In the genomic region with DNA sequence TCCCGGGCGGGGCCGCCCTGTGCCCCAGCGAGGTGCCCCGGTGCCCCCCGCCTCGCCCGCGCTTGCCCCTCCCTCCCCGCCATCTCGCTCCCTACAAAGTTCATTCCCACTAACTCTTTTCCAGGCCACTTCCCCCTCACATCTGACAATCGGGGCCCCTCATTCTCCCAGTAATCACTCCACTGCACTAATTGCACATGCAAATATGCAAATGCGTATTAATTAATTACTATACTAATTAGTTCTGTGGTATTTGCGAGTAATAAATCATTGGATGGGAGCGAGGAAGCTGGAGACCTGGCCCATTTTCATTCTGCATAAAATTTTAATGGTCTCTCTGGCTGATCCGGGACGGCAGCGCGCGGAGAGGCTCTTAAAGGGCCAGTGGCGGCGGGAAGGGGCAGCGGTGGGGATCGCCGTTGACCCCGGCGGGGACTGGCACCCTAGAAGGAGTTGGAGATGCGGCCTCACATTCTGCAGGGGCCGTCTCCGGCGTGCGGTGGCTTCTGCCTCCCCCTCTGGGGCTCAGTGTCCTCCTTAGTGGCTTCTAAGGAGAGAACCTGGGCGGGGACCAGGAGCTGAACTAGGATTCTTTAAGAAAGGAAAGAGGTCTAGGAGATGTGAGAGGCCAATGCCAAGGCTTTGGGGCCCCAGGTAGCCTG, we compare ENCODE assay signal across 8 cellular contexts. TPM values are rescaled to one million over a fixed set of nuclear protein-coding genes. Genes with fewer than 3 reads are reported as not detected.
DNase-seq lines count a peak whose midpoint lies in the region; ATAC-seq and TF ChIP-seq lines count a peak whose summit lies in the region.

No MANE protein-coding gene starts in this region.

- H3K79me2 ChIP-seq in DND-41 (ENCODE audit: insufficient read depth, low read length), result no peaks in the 10 kb centered on the region

- DNase-seq in DND-41 (no peak), brain microvascular endothelial cell (no peak)

- H3K4me1 ChIP-seq in DND-41 (ENCODE audit: insufficient read depth, low read length) (peaks cover 27% of the 10 kb centered on the region), mesodermal cell (ENCODE audit: control insufficient read depth, insufficient read depth, low read length, poor library complexity, severe bottlenecking) (no peaks in the 10 kb centered on the region)

- H3K4me2 ChIP-seq in DND-41 (ENCODE audit: insufficient read depth, low read length), result peak overlapping the region; percentile 94

- TF ChIP-seq CTCF in DND-41 (IDR thresholded peaks at IDR 0.05; ENCODE audit: borderline replicate concordance, extremely low read depth, low read length, poor library complexity, severe bottlenecking) (no peak), brain microvascular endothelial cell (IDR thresholded peaks at IDR 0.05; ENCODE audit: low read depth, low read length, missing control alignments) (no peak)

- H3K4me3 ChIP-seq in DND-41 (ENCODE audit: low read depth in 1 of 2, low read length in 2 of 2) (peak overlapping the region; percentile 19 to 56; a peak in 3 of 4 replicates), brain microvascular endothelial cell (ENCODE audit: low read depth, low read length) (peak overlapping the region; percentile 50), mesodermal cell (ENCODE audit: extremely low read depth, insufficient read depth, low read length, poor library complexity, severe bottlenecking) (peak overlapping the region; percentile 41)

- in situ Hi-C loops in brain microvascular endothelial cell (cut with HindIII; ENCODE audit: low pct_ligation_motif_present, low sequenced_read_pairs), result no loop called here

- no peak for ATAC-seq in DND-41 (ENCODE audit: insufficient read depth, low read depth)
- ATAC-seq in GM21526 (IDR thresholded peaks at IDR 0.05; ENCODE audit: low FRiP score, unreplicated experiment), result no peak
- no peak for ATAC-seq in GM18519 (IDR thresholded peaks at IDR 0.05; ENCODE audit: low FRiP score, unreplicated experiment)
- ATAC-seq in GM21381 (IDR thresholded peaks at IDR 0.05; ENCODE audit: unreplicated experiment), result no peak
- no peak for ATAC-seq in GM21825 (IDR thresholded peaks at IDR 0.05; ENCODE audit: unreplicated experiment)

- peaks cover 13% of the 10 kb centered on the region; the same call in 1 of the 2 replicates for H4K20me1 ChIP-seq in DND-41 (ENCODE audit: insufficient read depth, low read length)

- H2AFZ ChIP-seq in DND-41 (ENCODE audit: low read depth, low read length), result peak overlapping the region; percentile 74

- H3K36me3 ChIP-seq in DND-41 (ENCODE audit: insufficient read depth, low read length) (no peaks in the 10 kb centered on the region), KOPT-K1 (ENCODE audit: insufficient read depth, low read length) (no peaks in the 10 kb centered on the region), brain microvascular endothelial cell (replicated peaks) (no peaks in the 10 kb centered on the region), mesodermal cell (ENCODE audit: control insufficient read depth, insufficient read depth, low read length) (no peaks in the 10 kb centered on the region)

- H3K9me3 ChIP-seq in DND-41 (ENCODE audit: insufficient read depth, low read length, severe bottlenecking) (no peaks in the 10 kb centered on the region), KOPT-K1 (ENCODE audit: insufficient read depth, low read length, poor library complexity, severe bottlenecking) (no peaks in the 10 kb centered on the region), mesodermal cell (ENCODE audit: control insufficient read depth, low read length) (no peaks in the 10 kb centered on the region)

- 1 to 2% methylated on average over 28 to 31 of the region's 33 CpGs for WGBS in mesodermal cell (ENCODE audit: insufficient coverage in 2 of 2), 2 experiments

- peaks cover 48% of the 10 kb centered on the region for H3K27me3 ChIP-seq in DND-41 (ENCODE audit: insufficient read depth, low read length, poor library complexity)
- peaks cover 29% of the 10 kb centered on the region for H3K27me3 ChIP-seq in brain microvascular endothelial cell (replicated peaks)

- H3K27ac ChIP-seq in DND-41 (ENCODE audit: low read length) (no peak overlapping the region), KOPT-K1 (ENCODE audit: low read depth, low read length, poor library complexity, severe bottlenecking) (peak overlapping the region; percentile 60), brain microvascular endothelial cell (no peak overlapping the region), mesodermal cell (ENCODE audit: low read depth, low read length, severe bottlenecking) (no peak overlapping the region)

- peak overlapping the region; percentile 50 for H3K9ac ChIP-seq in DND-41 (ENCODE audit: low read depth, low read length)

RNA-seq across cellular contexts. Expression of gene PPP1R1B, which starts 8.4 kb away (rescaled TPM):
- 0.37 TPM for polyA plus RNA-seq in mesodermal cell (2013, experiment 1 of 2)
- polyA plus RNA-seq in mesodermal cell (2013, experiment 2 of 2), result 0.56 TPM

RNA-seq across cellular contexts. Expression of gene NEUROD2, which starts 10.7 kb away (rescaled TPM):
- polyA plus RNA-seq in mesodermal cell (2013, experiment 1 of 2), result not detected
- polyA plus RNA-seq in mesodermal cell (2013, experiment 2 of 2), result not detected

RNA-seq across cellular contexts. Expression of gene STARD3, which starts 18.6 kb away (rescaled TPM):
- polyA plus RNA-seq in mesodermal cell (2013, experiment 1 of 2), result 45.9 TPM
- 35.0 TPM for polyA plus RNA-seq in mesodermal cell (2013, experiment 2 of 2)

RNA-seq across cellular contexts. Expression of gene TCAP, which starts 46.8 kb away (rescaled TPM):
- polyA plus RNA-seq in mesodermal cell (2013, experiment 1 of 2), result 1.3 TPM
- 0.96 TPM for polyA plus RNA-seq in mesodermal cell (2013, experiment 2 of 2)

RNA-seq across cellular contexts. Expression of gene PNMT, which starts 49.9 kb away (rescaled TPM):
- 0.66 TPM for polyA plus RNA-seq in mesodermal cell (2013, experiment 1 of 2)
- 0.66 TPM for polyA plus RNA-seq in mesodermal cell (2013, experiment 2 of 2)
